19 cellular contexts compared by ENCODE assay signal in the genomic region with DNA sequence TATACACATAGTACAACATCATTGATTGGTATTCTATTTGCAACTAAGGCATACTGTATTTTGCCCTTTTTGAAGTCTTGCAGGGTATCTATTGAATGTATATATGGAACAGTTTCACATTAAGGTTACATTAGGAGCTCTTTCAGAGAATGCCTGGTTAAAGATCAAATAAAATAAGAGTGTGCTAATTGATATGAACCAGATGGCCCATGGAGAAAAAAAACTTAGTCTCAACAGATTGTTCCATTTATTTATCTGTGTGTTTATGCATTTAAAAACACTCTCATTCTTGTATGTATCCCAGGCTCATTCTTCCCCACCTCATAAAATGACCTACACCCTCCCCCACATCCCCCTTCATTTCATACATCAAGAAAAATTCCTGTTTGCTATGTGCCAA. TPM values are rescaled to one million over a fixed set of nuclear protein-coding genes. Genes with fewer than 3 reads are reported as not detected.
DNase-seq lines count a peak whose midpoint lies in the region; TF ChIP-seq lines count a peak whose summit lies in the region.
"Had no signal": no experiment of that assay in that cellular context is flagged by ENCODE, and none has a peak within 500 bp of the region (broad histone marks: within the 10 kb centered on the region; RNA-seq: fewer than 3 reads in every experiment).

No MANE protein-coding gene starts in this region.

- H3K79me2 ChIP-seq in hepatocyte: no peaks in the 10 kb centered on the region

- TF ChIP-seq POLR2A in spleen (IDR thresholded peaks at IDR 0.05): no peak

- H3K9me2 ChIP-seq in hepatocyte (replicated peaks; ENCODE audit: insufficient read depth): no peaks in the 10 kb centered on the region

- intact Hi-C loops in spleen (cut with DNase I; ENCODE audit: low total_unique reads): no loop called here

- H3K4me3 Mint-ChIP-seq in glutamatergic neuron (ENCODE audit: unreplicated experiment): no peak overlapping the region
- H3K4me3 Mint-ChIP-seq: CD14-positive monocyte; CD4-positive, alpha-beta memory T cell; HFFc6 had no signal

- no peaks in the 10 kb centered on the region for H3K27me3 Mint-ChIP-seq in glutamatergic neuron (ENCODE audit: unreplicated experiment)
- H3K27me3 Mint-ChIP-seq: CD4-positive, alpha-beta memory T cell had no signal

- H3K4me3 ChIP-seq in adipocyte (ENCODE audit: low read length): no peak overlapping the region
- no peak overlapping the region for H3K4me3 ChIP-seq in hepatocyte
- H3K4me3 ChIP-seq in spleen: no peak overlapping the region
- H3K4me3 ChIP-seq: BLaER1, GM23248 had no signal

- no peaks in the 10 kb centered on the region for H3K4me1 ChIP-seq in adipocyte (ENCODE audit: control insufficient read depth, insufficient read depth, low read length)
- no peaks in the 10 kb centered on the region for H3K4me1 ChIP-seq in hepatocyte (ENCODE audit: insufficient read depth)
- no peaks in the 10 kb centered on the region for H3K4me1 ChIP-seq in spleen
- H3K4me1 ChIP-seq: BLaER1 had no signal

- H3K4me1 Mint-ChIP-seq in glutamatergic neuron (ENCODE audit: low read depth, unreplicated experiment): no peaks in the 10 kb centered on the region
- H3K4me1 Mint-ChIP-seq: CD14-positive monocyte; CD4-positive, alpha-beta memory T cell had no signal

- no peaks in the 10 kb centered on the region for H3K36me3 ChIP-seq in adipocyte (ENCODE audit: control insufficient read depth, insufficient read depth, low read length, severe bottlenecking)
- no peaks in the 10 kb centered on the region for H3K36me3 ChIP-seq in hepatocyte (replicated peaks; ENCODE audit: insufficient read depth, low read depth)
- no peaks in the 10 kb centered on the region for H3K36me3 ChIP-seq in spleen
- H3K36me3 ChIP-seq: BLaER1 had no signal

- no peaks in the 10 kb centered on the region for H3K9me3 Mint-ChIP-seq in glutamatergic neuron (ENCODE audit: unreplicated experiment)
- H3K9me3 Mint-ChIP-seq: HFFc6 had no signal

- no peaks in the 10 kb centered on the region for H4K20me1 ChIP-seq in hepatocyte (ENCODE audit: insufficient read depth, poor library complexity, severe bottlenecking)
- H4K20me1 ChIP-seq: BLaER1 had no signal

- DNase-seq in NCI-H2171 treated with DMSO at 0.1 percent for 48 hours (lab: John Stamatoyannopoulos, UW): peak; percentile 63
- DNase-seq in NCI-H2171 (lab: John Stamatoyannopoulos, UW): no peak
- peak; percentile 6 for DNase-seq in adipocyte (ENCODE audit: low read depth)
- no peak for DNase-seq in hepatocyte (ENCODE audit: low spot score)
- no peak for DNase-seq in glutamatergic neuron
- no peak for DNase-seq in MV-4-11 (lab: John Stamatoyannopoulos, UW)
- DNase-seq in spleen: no peak
- DNase-seq: 8988T; CD4-positive, alpha-beta memory T cell; DMS153; DMS79; GDM1; GM23248; HCEC 1CT; HFFc6 had no signal

- H3K27ac ChIP-seq in hepatocyte: peak overlapping the region; percentile 19
- no peak overlapping the region for H3K27ac ChIP-seq in spleen
- H3K27ac ChIP-seq: BLaER1, GM23248 had no signal

- no peak overlapping the region for H3K9ac ChIP-seq in adipocyte (ENCODE audit: low read length)
- H3K9ac ChIP-seq: BLaER1, GM23248 had no signal

- H3K9me3 ChIP-seq in adipocyte (ENCODE audit: control insufficient read depth, low read length): no peaks in the 10 kb centered on the region
- H3K9me3 ChIP-seq in hepatocyte (ENCODE audit: low read depth): no peaks in the 10 kb centered on the region
- H3K9me3 ChIP-seq in spleen: peaks cover 0 to 25% (median 9%) of the 10 kb centered on the region in 8 donors
- H3K9me3 ChIP-seq: BLaER1 had no signal

- H3K27ac Mint-ChIP-seq in glutamatergic neuron (ENCODE audit: unreplicated experiment): no peak overlapping the region
- H3K27ac Mint-ChIP-seq: CD14-positive monocyte; CD4-positive, alpha-beta memory T cell; HFFc6 had no signal

- no peak overlapping the region for H3K4me2 ChIP-seq in hepatocyte
- H3K4me2 ChIP-seq: BLaER1 had no signal

- TF ChIP-seq CTCF in hepatocyte (IDR thresholded peaks at IDR 0.05; ENCODE audit: poor library complexity) (no peak), glutamatergic neuron (IDR thresholded peaks at IDR 0.05; ENCODE audit: partially characterized antibody, unreplicated experiment) (no peak), spleen (IDR thresholded peaks at IDR 0.05 in 8 of 11, conservative IDR thresholded peaks at IDR 0.05 in 3 of 11) (no peak)

- H3K27me3 ChIP-seq in adipocyte (replicated peaks; ENCODE audit: control insufficient read depth, insufficient read depth, low read length) (no peaks in the 10 kb centered on the region), hepatocyte (no peaks in the 10 kb centered on the region), spleen (replicated peaks in 1 of 7) (no peaks in the 10 kb centered on the region)
- H3K27me3 ChIP-seq: BLaER1 had no signal

- no peaks in the 10 kb centered on the region for H3K36me3 Mint-ChIP-seq in glutamatergic neuron (ENCODE audit: unreplicated experiment)
- H3K36me3 Mint-ChIP-seq: CD14-positive monocyte had no signal

- no peak overlapping the region for H2AFZ ChIP-seq in hepatocyte
- H2AFZ ChIP-seq: GM23248 had no signal

RNA-seq across cellular contexts. Expression of a gene that starts 35.2 kb away (rescaled TPM):
- total RNA-seq in hepatocyte: 1.5 and 4.2 TPM in 2 replicates
- 0.46 and 1.5 TPM in 2 replicates for polyA plus RNA-seq in hepatocyte
- total RNA-seq in glutamatergic neuron (ENCODE audit: unreplicated experiment): 21.3 TPM
- total RNA-seq in spleen: not detected
- under 1 TPM in 2 of 3 donors, not detected in 1; 0.02 to 0.06 TPM for polyA plus RNA-seq in spleen
- total RNA-seq: CD4-positive, alpha-beta memory T cell; GM23248; HepG2; HFFc6 had no signal
- polyA plus RNA-seq: AG04450; CD14-positive monocyte; CD4-positive, alpha-beta memory T cell; GM23248; HepG2 had no signal

Comparison
In these comparisons a context has a peak if more than half of its experiments do, and no peak if none do; other contexts are left out.
1. DNase-seq: peak in NCI-H2171 treated with DMSO at 0.1 percent for 48 hours (single experiment) and adipocyte (single experiment); none in NCI-H2171 (single experiment), hepatocyte (single experiment), glutamatergic neuron (single experiment), MV-4-11 (single experiment) and spleen (single experiment).